ENCODE assay signal across 10 cellular contexts in genomic region chr1:192158181-192158580, GRCh38. TPM values are rescaled to one million over a fixed set of nuclear protein-coding genes. Genes with fewer than 3 reads are reported as not detected.
DNase-seq lines count a peak whose midpoint lies in the region; ATAC-seq and TF ChIP-seq lines count a peak whose summit lies in the region.
"Had no signal": no experiment of that assay in that cellular context is flagged by ENCODE, and none has a peak within 500 bp of the region (broad histone marks: within the 10 kb centered on the region; RNA-seq: fewer than 3 reads in every experiment).

TSS of gene RGS18 (plus strand) at chr1:192158462. CDS start at chr1:192158638, 176 bp downstream.

- H2AFZ ChIP-seq in smooth muscle cell (ENCODE audit: low read depth) (peak within 1 kb of the TSS; percentile 31), PC-9 (no peak within 1 kb of the TSS)

- WGBS in smooth muscle cell (ENCODE audit: low lambda C conversion rate), result 34% methylated on average over 3 of the region's 3 CpGs

- no peaks in the 10 kb centered on the region for H3K36me3 ChIP-seq in smooth muscle cell (ENCODE audit: low read depth)
- H3K36me3 ChIP-seq in PC-9 (ENCODE audit: low read depth), result no peaks in the 10 kb centered on the region
- H3K36me3 ChIP-seq: SJSA1 had no signal

- peak; percentile 80 for ATAC-seq in GM19455 (IDR thresholded peaks at IDR 0.05; ENCODE audit: unreplicated experiment)
- peak; percentile 68 for ATAC-seq in HG03175 (IDR thresholded peaks at IDR 0.05; ENCODE audit: unreplicated experiment)
- ATAC-seq in GM19023 (IDR thresholded peaks at IDR 0.05; ENCODE audit: unreplicated experiment), result no peak

- H3K4me2 ChIP-seq in smooth muscle cell, result no peak within 1 kb of the TSS
- H3K4me2 ChIP-seq in PC-9, result no peak within 1 kb of the TSS

- H3K27ac ChIP-seq in smooth muscle cell (ENCODE audit: low read depth) (no peak within 1 kb of the TSS), PC-9 (no peak within 1 kb of the TSS)
- H3K27ac ChIP-seq: SJSA1 had no signal

- DNase-seq in UCSD-AML1 (lab: John Stamatoyannopoulos, UW; ENCODE audit: unreplicated experiment) (peak; percentile 11), smooth muscle cell (lab: John Stamatoyannopoulos, UW; ENCODE audit: unreplicated experiment) (no peak), SK-N-DZ (ENCODE audit: low spot score) (no peak), PC-9 (no peak), NCI-H510A treated with DMSO at 0.1 percent for 48 hours (lab: John Stamatoyannopoulos, UW) (no peak)

- H3K27me3 ChIP-seq in smooth muscle cell (ENCODE audit: low read depth) (no peaks in the 10 kb centered on the region), PC-9 (ENCODE audit: insufficient read depth, low read depth) (no peaks in the 10 kb centered on the region)
- H3K27me3 ChIP-seq: SJSA1 had no signal

- no peak within 1 kb of the TSS for H3K9ac ChIP-seq in smooth muscle cell (ENCODE audit: low read depth)

- H3K4me1 ChIP-seq in smooth muscle cell (ENCODE audit: low read depth) (peaks cover 7% of the 10 kb centered on the region), PC-9 (replicated peaks; ENCODE audit: insufficient read depth) (no peaks in the 10 kb centered on the region)
- H3K4me1 ChIP-seq: SJSA1 had no signal

- H3K9me2 ChIP-seq in PC-9 (ENCODE audit: insufficient read depth), result no peaks in the 10 kb centered on the region

- H4K20me1 ChIP-seq in smooth muscle cell (ENCODE audit: low read depth) (no peaks in the 10 kb centered on the region), PC-9 (ENCODE audit: insufficient read depth) (no peaks in the 10 kb centered on the region)

- POLR2A ChIA-PET in PC-9 (lab: Charles Lee; ENCODE audit: unreplicated experiment), result no interaction called here

- H3K9me3 ChIP-seq in smooth muscle cell (replicated peaks; ENCODE audit: low read depth) (no peaks in the 10 kb centered on the region), PC-9 (ENCODE audit: insufficient read depth, low read depth) (no peaks in the 10 kb centered on the region)
- H3K9me3 ChIP-seq: SJSA1 had no signal

- no TSS peak for BruUV-seq in PC-9 (replicated peaks; lab: Mats Ljungman, UMichigan)

- H3K79me2 ChIP-seq in smooth muscle cell (ENCODE audit: low read depth) (no peaks in the 10 kb centered on the region), PC-9 (ENCODE audit: low read depth) (no peaks in the 10 kb centered on the region)

- CTCF ChIA-PET in PC-9 (lab: Charles Lee), result no interaction called here

- H3F3A ChIP-seq in smooth muscle cell (ENCODE audit: low read depth) (no peaks in the 10 kb centered on the region), PC-9 (ENCODE audit: insufficient read depth, low read depth) (no peaks in the 10 kb centered on the region)

- H3K4me3 ChIP-seq in smooth muscle cell, result no peak within 1 kb of the TSS
- H3K4me3 ChIP-seq in PC-9, result no peak within 1 kb of the TSS
- H3K4me3 ChIP-seq: lung, SJSA1 had no signal

- no peak for TF ChIP-seq CTCF in smooth muscle cell (IDR thresholded peaks at IDR 0.05; ENCODE audit: borderline replicate concordance, insufficient read depth, poor library complexity, severe bottlenecking)
- TF ChIP-seq CTCF in PC-9 (conservative IDR thresholded peaks at IDR 0.05), result no peak

- intact Hi-C loops in PC-9 (cut with micrococcal nuclease; ENCODE audit: unreplicated experiment), result no loop called here

RNA-seq across cellular contexts. Expression of gene RGS18, which starts in this region (rescaled TPM):
- total RNA-seq in smooth muscle cell, result not detected in 2 replicates
- 0.21 TPM in 1 of 2 replicates, not detected in the other for polyA plus RNA-seq in smooth muscle cell
- polyA plus RNA-seq in SK-N-DZ (2014; cell fraction: cytosol; rRNA removed), result not detected in 2 replicates
- not detected in 2 replicates for polyA plus RNA-seq in SK-N-DZ (2014; cell fraction: nucleus; rRNA removed)
- not detected in 2 replicates for total RNA-seq in PC-9 (2021)
- total RNA-seq: SJSA1 had no signal
